Comparison of ENCODE assay signal across 1 cellular context in the genomic region with DNA sequence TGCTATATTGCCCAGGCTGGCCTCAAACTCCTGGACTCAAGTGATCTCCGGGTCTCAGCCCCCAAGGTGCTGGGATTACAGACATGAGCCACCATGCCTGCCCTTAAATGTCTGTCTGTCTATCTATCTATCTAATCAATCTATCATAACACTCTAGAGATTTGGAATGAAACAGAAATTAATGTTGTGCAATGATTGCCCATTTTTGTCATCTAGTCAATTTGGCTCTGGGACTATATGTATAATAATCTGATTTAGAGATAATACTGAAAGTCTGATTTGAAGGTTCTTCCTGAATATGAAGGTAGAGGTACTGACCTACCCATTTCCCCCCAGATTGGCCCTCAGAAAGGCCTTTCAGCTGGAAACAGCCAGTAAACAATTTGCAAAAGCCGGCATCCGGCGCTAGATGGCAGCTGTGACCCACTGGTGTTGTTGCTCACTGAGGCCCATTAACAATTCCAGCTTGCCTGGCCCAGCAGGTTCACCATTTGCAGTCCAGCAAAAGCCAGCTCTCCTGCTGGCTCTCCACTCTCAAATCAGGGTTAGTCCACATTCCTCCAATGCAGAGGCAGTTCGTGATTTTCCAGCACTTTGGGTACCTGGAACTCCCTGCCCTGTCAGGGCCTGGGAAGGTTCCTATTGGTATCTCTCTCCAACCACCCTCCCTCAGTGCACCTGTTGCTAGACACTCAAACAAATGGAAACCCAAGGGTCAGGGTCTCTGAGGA.
TF ChIP-seq lines count a peak whose summit lies in the region.

No MANE protein-coding gene starts in this region.

TF ChIP-seq in GM12878, 131 proteins besides CTCF, POLR2A, EP300 and RAD21 (continued from another document):
- TF ChIP-seq TARDBP (IDR thresholded peaks at IDR 0.05; ENCODE audit: borderline replicate concordance) (no peak), POU2F2 (IDR thresholded peaks at IDR 0.05; ENCODE audit: borderline replicate concordance, low read depth, low read length) (peak; percentile 62; the same call in 1 of the 3 replicates), RFX5 (IDR thresholded peaks at IDR 0.05; ENCODE audit: low read depth, low read length) (no peak)
